In the genomic region with DNA sequence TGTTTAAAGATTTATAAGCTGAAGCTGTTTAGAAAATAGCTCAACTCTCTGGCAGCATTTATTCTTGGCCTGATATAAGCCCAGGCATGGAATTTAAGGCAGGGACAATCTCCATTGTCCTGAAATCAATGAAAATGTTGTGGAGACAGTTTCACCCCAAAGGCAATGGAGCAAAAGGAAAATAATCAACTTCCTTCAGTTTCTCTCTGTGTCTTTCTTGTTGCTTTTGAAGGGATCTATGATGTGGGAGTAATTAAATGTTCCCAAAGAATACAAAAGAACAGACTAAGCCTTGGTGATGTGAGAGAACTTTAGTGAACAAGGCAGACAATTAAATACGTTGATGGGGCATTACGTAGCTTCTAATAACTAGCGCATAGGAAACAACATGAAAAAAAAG, we compare ENCODE assay signal across 22 cellular contexts.
"Had no signal": no experiment of that assay in that cellular context is flagged by ENCODE, and none has a peak within 500 bp of the region (broad histone marks: within the 10 kb centered on the region; RNA-seq: fewer than 3 reads in every experiment).

No MANE protein-coding gene starts in this region.

- H3K9me3 ChIP-seq: adrenal gland had no signal

- FAIRE-seq: RCC 7860 had no signal

- H3K27ac ChIP-seq: adrenal gland had no signal

- H3K36me3 ChIP-seq: adrenal gland had no signal

- H3K4me3 ChIP-seq: adrenal gland had no signal

- H3K4me1 ChIP-seq: adrenal gland had no signal

- DNase-seq: activated CD4-positive, alpha-beta T cell treated with anti-CD3 and anti-CD28 coated beads for 48 hours; activated CD4-positive, alpha-beta T cell treated with anti-CD3 and anti-CD28 coated beads, Interleukin-2, amount 50 U/mL, for 4 hours; activated CD4-positive, CD25-positive, alpha-beta regulatory T cell treated with anti-CD3 and anti-CD28 coated beads, Interleukin-2, amount 50 U/mL, for 72 hours; activated CD8-positive, alpha-beta memory T cell treated with anti-CD3 and anti-CD28 coated beads, Interleukin-2, amount 50 U/mL, for 48 hours; activated CD8-positive, alpha-beta T cell treated with anti-CD3 and anti-CD28 coated beads, Interleukin-2, amount 10 ng/mL, durations not matched to agents 7 days and 5 days; activated naive CD4-positive, alpha-beta T cell treated with anti-CD3 and anti-CD28 coated beads, Interleukin-2, amount 50 U/mL, for 16 hours; activated naive CD8-positive, alpha-beta T cell treated with anti-CD3 and anti-CD28 coated beads, Interleukin-2, amount 10 ng/mL, durations not matched to agents 7 days and 5 days; activated T-cell treated with anti-CD3 and anti-CD28 coated beads, Interleukin-2, amount 50 U/mL, for 1 hour; adrenal gland; anterior cingulate cortex; MM.1S; NCI-H1105 treated with DMSO at 0.1 percent for 48 hours; NCI-H1436 treated with DMSO at 0.1 percent for 48 hours; NCI-H187; NCI-H2081; NCI-H510A treated with DMSO at 0.1 percent for 48 hours; NCI-H69; SHP77; T-helper 17 cell; T-helper 9 cell had no signal

- ATAC-seq: activated CD8-positive, alpha-beta T cell treated with anti-CD3 and anti-CD28 coated beads, Interleukin-2, amount 10 ng/mL, durations not matched to agents 7 days and 5 days; T-helper 17 cell; WTC11 had no signal

- H3K27me3 ChIP-seq: adrenal gland had no signal
